In genomic region chr18:61400714-61401113, GRCh38 we compare ENCODE assay signal across 17 cellular contexts.
DNase-seq lines count a peak whose midpoint lies in the region; ATAC-seq and TF ChIP-seq lines count a peak whose summit lies in the region.
"Had no signal": no experiment of that assay in that cellular context is flagged by ENCODE, and none has a peak within 500 bp of the region (broad histone marks: within the 10 kb centered on the region; RNA-seq: fewer than 3 reads in every experiment).

No MANE protein-coding gene starts in this region.

- in situ Hi-C loops in KBM-7 (cut with MboI; ENCODE audit: low pct_unique_long_range_greater_than_20kb, low sequenced_read_pairs) = no loop called here
- in situ Hi-C loops in astrocyte of the cerebellum (cut with HindIII; ENCODE audit: low sequenced_read_pairs) = no loop called here
- in situ Hi-C loops in HAP-1 (cut with MboI; ENCODE audit: low sequenced_read_pairs) = no loop called here

- WGBS in lower leg skin, 2 donors = 43 to 45% methylated on average over 4 of the region's 4 CpGs

- H3K4me3 ChIP-seq in AG04450 (ENCODE audit: low read depth, low read length) = no peak overlapping the region
- H3K4me3 ChIP-seq in astrocyte of the cerebellum (ENCODE audit: low read depth, low read length) = no peak overlapping the region
- H3K4me3 ChIP-seq in lower leg skin (ENCODE audit: low read depth, poor library complexity, severe bottlenecking) = no peak overlapping the region
- no peak overlapping the region for H3K4me3 ChIP-seq in HAP-1

- no peak overlapping the region for H3K27ac ChIP-seq in AG04450 (ENCODE audit: low read depth, low read length)
- H3K27ac ChIP-seq: foreskin keratinocyte had no signal

- H3K9me3 ChIP-seq in AG04450 (ENCODE audit: control insufficient read depth, insufficient read depth, low read length) = no peaks in the 10 kb centered on the region
- no peaks in the 10 kb centered on the region for H3K9me3 ChIP-seq in HAP-1
- H3K9me3 ChIP-seq: BE2C had no signal

- TF ChIP-seq POLR2A in lower leg skin (IDR thresholded peaks at IDR 0.05) = no peak

- TF ChIP-seq CTCF in AG04450 (IDR thresholded peaks at IDR 0.05; ENCODE audit: low read depth, low read length) = no peak
- no peak for TF ChIP-seq CTCF in astrocyte of the cerebellum (IDR thresholded peaks at IDR 0.05; ENCODE audit: low read depth, low read length, missing control alignments)
- no peak for TF ChIP-seq CTCF in lower leg skin (IDR thresholded peaks at IDR 0.05)

- DNase-seq in AG04450 (ENCODE audit: low read depth, low spot score) (peak; percentile 7), KBM-7 (peak; percentile 1), astrocyte of the cerebellum (ENCODE audit: low read depth) (peak; percentile 55), hepatic stellate cell (ENCODE audit: low spot score) (peak; percentile 5), lower leg skin (ENCODE audit: low spot score in 2 of 2) (no peak), DMS153 treated with DMSO at 0.1 percent for 48 hours (lab: John Stamatoyannopoulos, UW; ENCODE audit: unreplicated experiment) (no peak), HAP-1 (ENCODE audit: low spot score in 2 of 2) (no peak)
- DNase-seq: activated CD4-positive, alpha-beta T cell treated with anti-CD3 and anti-CD28 coated beads, Interleukin-2, amount 10 ng/mL, durations not matched to agents 24 days and 14 days; BE2C; cerebellar nuclear complex; left cardiac atrium; NCI-H1092; NCI-H774; nephron progenitor cell; small intestine had no signal

- intact Hi-C loops in lower leg skin (cut with DNase I; ENCODE audit: low total_unique reads) = no loop called here

- H3K36me3 ChIP-seq in HAP-1 (replicated peaks) = no peaks in the 10 kb centered on the region
- H3K36me3 ChIP-seq: BE2C had no signal

- ATAC-seq in HG03469 (IDR thresholded peaks at IDR 0.05; ENCODE audit: unreplicated experiment) = no peak
- ATAC-seq: foreskin keratinocyte had no signal

- CTCF ChIA-PET in AG04450 (lab: Charles Lee) = interaction anchor here (0.8 kb wide), 1 partner anchor 101 kb away, joined by 3 read pairs; no protein-coding TSS in a partner anchor

- no peaks in the 10 kb centered on the region for H3K4me1 ChIP-seq in HAP-1
- H3K4me1 ChIP-seq: BE2C, foreskin keratinocyte had no signal

- POLR2A ChIA-PET in AG04450 (lab: Yijun Ruan, JAX) = no interaction called here

- no peaks in the 10 kb centered on the region for H3K27me3 ChIP-seq in AG04450 (ENCODE audit: control insufficient read depth, insufficient read depth, low read length)
- H3K27me3 ChIP-seq in HAP-1 (ENCODE audit: low read depth) = 0 out of 2 replicates have a peak, but pooled peaks cover 3% of the 10 kb centered on the region
- H3K27me3 ChIP-seq: BE2C, foreskin keratinocyte had no signal

Comparison
In these comparisons a context has a peak if more than half of its experiments do, and no peak if none do; other contexts are left out.
1. DNase-seq: peak in AG04450 (single experiment), KBM-7 (single experiment), astrocyte of the cerebellum (single experiment) and hepatic stellate cell (single experiment); none in lower leg skin (0 of 2), DMS153 treated with DMSO at 0.1 percent for 48 hours (single experiment) and HAP-1 (0 of 2).